14 cellular contexts compared by ENCODE assay signal in the genomic region with DNA sequence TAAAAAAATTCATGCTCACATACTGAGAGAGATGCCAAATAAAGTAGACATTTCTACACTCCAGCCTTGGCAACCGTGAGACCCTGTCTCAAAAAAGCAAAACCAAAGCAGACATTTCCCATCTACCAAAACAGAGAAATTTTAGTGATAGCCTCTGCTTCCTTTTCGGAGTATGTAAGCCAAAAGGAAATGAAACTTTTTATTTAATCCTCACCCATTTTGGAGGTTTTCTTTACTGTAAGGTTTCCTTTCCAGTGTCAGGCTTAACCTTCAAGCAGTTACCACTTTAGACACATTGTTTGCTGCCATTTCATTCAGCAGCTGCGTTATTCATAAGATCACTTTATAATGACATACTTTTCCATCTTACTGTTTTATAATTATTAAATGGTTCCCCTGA. TPM values are rescaled to one million over a fixed set of nuclear protein-coding genes. Genes with fewer than 3 reads are reported as not detected.
DNase-seq lines count a peak whose midpoint lies in the region; ATAC-seq and TF ChIP-seq lines count a peak whose summit lies in the region.
"Had no signal": no experiment of that assay in that cellular context is flagged by ENCODE, and none has a peak within 500 bp of the region (broad histone marks: within the 10 kb centered on the region; RNA-seq: fewer than 3 reads in every experiment).

No MANE protein-coding gene starts in this region.

- no peaks in the 10 kb centered on the region for H3K9me3 ChIP-seq in esophagus muscularis mucosa
- no peaks in the 10 kb centered on the region for H3K9me3 ChIP-seq in skeletal muscle tissue (ENCODE audit: control insufficient read depth in 3 of 3, low read length in 3 of 3)

- H3K9me3 Mint-ChIP-seq in activated T-cell treated with anti-CD3 and anti-CD28 coated beads, Interleukin-2, amount 50 U/mL, for 72 hours, result no peaks in the 10 kb centered on the region
- H3K9me3 Mint-ChIP-seq: activated CD4-positive, alpha-beta T cell treated with anti-CD3 and anti-CD28 coated beads, Interleukin-2, amount 10 ng/mL, durations not matched to agents 24 days and 14 days had no signal

- H3K36me3 Mint-ChIP-seq in activated T-cell treated with anti-CD3 and anti-CD28 coated beads, Interleukin-2, amount 50 U/mL, for 72 hours (ENCODE audit: insufficient read depth in 2 of 2), result peaks cover 3 to 8% of the 10 kb centered on the region in 2 donors

- no peaks in the 10 kb centered on the region for H3K27me3 ChIP-seq in esophagus muscularis mucosa
- H3K27me3 ChIP-seq in skeletal muscle tissue (ENCODE audit: control insufficient read depth in 3 of 3, insufficient read depth in 3 of 3, low read length in 3 of 3), result no peaks in the 10 kb centered on the region

- H3K36me3 ChIP-seq in esophagus muscularis mucosa (peaks cover 0 to 6% (median 0%) of the 10 kb centered on the region in 4 donors), skeletal muscle tissue (ENCODE audit: control insufficient read depth in 3 of 3, insufficient read depth in 3 of 3, low read length in 3 of 3) (no peaks in the 10 kb centered on the region)

- ATAC-seq in activated T-cell treated with anti-CD3 and anti-CD28 coated beads, Interleukin-2, amount 50 U/mL, for 72 hours (replicated peaks in 1 of 2), result no peak
- ATAC-seq in HG03025 (IDR thresholded peaks at IDR 0.05; ENCODE audit: low FRiP score, unreplicated experiment) (no peak), HG03442 (IDR thresholded peaks at IDR 0.05; ENCODE audit: unreplicated experiment) (no peak)
- ATAC-seq: PC-3 had no signal

- no peaks in the 10 kb centered on the region for H3K27me3 Mint-ChIP-seq in activated T-cell treated with anti-CD3 and anti-CD28 coated beads, Interleukin-2, amount 50 U/mL, for 72 hours (ENCODE audit: low read depth)
- H3K27me3 Mint-ChIP-seq: activated CD4-positive, alpha-beta T cell treated with anti-CD3 and anti-CD28 coated beads, Interleukin-2, amount 10 ng/mL, durations not matched to agents 24 days and 14 days had no signal

- peak overlapping the region; percentile 40 to 63 (median 55) for H3K27ac ChIP-seq in esophagus muscularis mucosa (replicated peaks in 1 of 4)
- peak overlapping the region; percentile 28 for H3K27ac ChIP-seq in skeletal muscle tissue (ENCODE audit: low read depth, low read length)

- TF ChIP-seq EP300 in esophagus muscularis mucosa (IDR thresholded peaks at IDR 0.05), result no peak

- WGBS in esophagus muscularis mucosa, result 41% methylated on average over 3 of the region's 3 CpGs

- intact Hi-C loops in esophagus muscularis mucosa (cut with DNase I), result no loop called here

- no peak for DNase-seq in activated T-cell treated with anti-CD3 and anti-CD28 coated beads, Interleukin-2, amount 50 U/mL, for 72 hours
- DNase-seq in activated T-cell treated with anti-CD3 and anti-CD28 coated beads, Interleukin-2, amount 50 U/mL, for 48 hours, result no peak
- DNase-seq in NAMALWA (ENCODE audit: low spot score), result peak; percentile 71
- DNase-seq in esophagus muscularis mucosa (ENCODE audit: extremely low spot score), result no peak
- DNase-seq in HT-29 (ENCODE audit: low spot score), result no peak
- DNase-seq: activated CD4-positive, alpha-beta T cell treated with anti-CD3 and anti-CD28 coated beads, Interleukin-2, amount 10 ng/mL, durations not matched to agents 24 days and 14 days; DND-41; GM23248; islet precursor cell; PC-3; stimulated activated CD4-positive, alpha-beta T cell treated with anti-CD3 and anti-CD28 coated beads, Interleukin-15, amount 100 ng/mL, for 24 hours had no signal

- H3K4me1 Mint-ChIP-seq in activated T-cell treated with anti-CD3 and anti-CD28 coated beads, Interleukin-2, amount 50 U/mL, for 72 hours (ENCODE audit: low read depth), result peaks cover 77% of the 10 kb centered on the region

- peak overlapping the region; percentile 23 for H3K27ac Mint-ChIP-seq in activated T-cell treated with anti-CD3 and anti-CD28 coated beads, Interleukin-2, amount 50 U/mL, for 72 hours
- H3K27ac Mint-ChIP-seq: activated CD4-positive, alpha-beta T cell treated with anti-CD3 and anti-CD28 coated beads, Interleukin-2, amount 10 ng/mL, durations not matched to agents 24 days and 14 days had no signal

- peaks cover 95 to 97% (median 96%) of the 10 kb centered on the region in 4 donors for H3K4me1 ChIP-seq in esophagus muscularis mucosa
- H3K4me1 ChIP-seq in skeletal muscle tissue (ENCODE audit: control insufficient read depth in 3 of 3, insufficient read depth in 3 of 3, low read length in 3 of 3), result peaks cover 67 to 70% (median 67%) of the 10 kb centered on the region in 3 donors

- no peak overlapping the region for H3K4me3 ChIP-seq in esophagus muscularis mucosa
- H3K4me3 ChIP-seq in skeletal muscle tissue (ENCODE audit: low read length in 3 of 3), result no peak overlapping the region
- H3K4me3 ChIP-seq: GM23248 had no signal

- TF ChIP-seq CTCF in esophagus muscularis mucosa (IDR thresholded peaks at IDR 0.05), result no peak

- H3K9ac ChIP-seq in skeletal muscle tissue (ENCODE audit: low read depth in 1 of 3, low read length in 3 of 3), result no peak overlapping the region

- peak overlapping the region in 1 of 2 donors; percentile 36 for H3K4me3 Mint-ChIP-seq in activated T-cell treated with anti-CD3 and anti-CD28 coated beads, Interleukin-2, amount 50 U/mL, for 72 hours
- H3K4me3 Mint-ChIP-seq: activated CD4-positive, alpha-beta T cell treated with anti-CD3 and anti-CD28 coated beads, Interleukin-2, amount 10 ng/mL, durations not matched to agents 24 days and 14 days had no signal

- TF ChIP-seq POLR2A in esophagus muscularis mucosa (IDR thresholded peaks at IDR 0.05; ENCODE audit: low read depth), result no peak

RNA-seq across cellular contexts. Expression of a gene that starts 15.9 kb away (rescaled TPM):
- 100 to 1,000 TPM; 281 to 282 TPM for total RNA-seq in activated T-cell treated with anti-CD3 and anti-CD28 coated beads, Interleukin-2, amount 50 U/mL, for 72 hours
- 100 to 1,000 TPM; 253 to 402 (median 311) TPM for total RNA-seq in esophagus muscularis mucosa
- total RNA-seq in skeletal muscle tissue, result 155 TPM
- 125 and 167 TPM in 2 replicates for total RNA-seq in HT-29 (2014; rRNA removed; shearing (Covaris generic))
